8 cellular contexts compared by ENCODE assay signal in the genomic region with DNA sequence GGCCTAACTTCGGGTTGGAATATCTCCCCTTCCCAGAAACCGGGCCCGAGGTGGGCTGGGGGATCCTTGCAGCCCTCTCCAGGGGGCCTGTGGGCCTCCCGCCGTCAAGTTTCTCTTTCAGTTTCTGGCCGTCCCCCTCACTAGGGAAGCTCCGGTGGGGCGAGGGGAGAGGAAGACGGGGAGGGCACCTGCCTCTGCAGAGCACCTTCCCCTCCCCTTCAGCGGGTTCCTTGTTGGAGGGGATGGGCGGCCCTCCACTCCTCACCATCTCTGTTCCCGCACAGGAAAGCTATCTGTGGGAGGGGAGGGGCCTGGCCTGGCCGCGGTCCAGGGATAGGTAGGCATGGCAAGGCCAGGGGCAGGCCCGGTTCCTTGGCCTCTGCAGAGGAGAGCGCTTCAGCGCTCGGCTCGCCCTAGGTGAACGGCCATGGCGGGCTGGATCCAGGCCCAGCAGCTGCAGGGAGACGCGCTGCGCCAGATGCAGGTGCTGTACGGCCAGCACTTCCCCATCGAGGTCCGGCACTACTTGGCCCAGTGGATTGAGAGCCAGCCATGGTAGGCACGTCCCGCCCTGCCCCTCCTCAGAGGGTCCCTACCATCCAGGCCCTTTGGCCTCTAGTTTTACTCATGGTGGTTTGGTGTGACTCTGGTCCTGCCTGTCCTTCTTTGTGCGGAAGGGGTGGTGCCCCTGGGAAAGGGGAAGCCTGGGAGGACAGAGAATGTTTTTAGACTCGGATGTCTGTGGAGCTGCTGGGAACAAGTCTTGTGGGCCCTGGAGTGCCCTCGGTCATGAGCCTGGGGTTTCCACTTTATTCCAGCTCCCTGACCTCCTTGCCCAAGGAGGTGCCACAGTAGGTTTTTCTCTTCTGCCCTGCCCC. TPM values are rescaled to one million over a fixed set of nuclear protein-coding genes. Genes with fewer than 3 reads are reported as not detected.
DNase-seq lines count a peak whose midpoint lies in the region; ATAC-seq and TF ChIP-seq lines count a peak whose summit lies in the region.

No MANE protein-coding gene starts in this region.

- H3K27me3 Mint-ChIP-seq in progenitor cell of endocrine pancreas: peaks cover 54% of the 10 kb centered on the region

- peak overlapping the region; percentile 98 for H3K9ac ChIP-seq in Loucy (ENCODE audit: low read depth, low read length, poor library complexity, severe bottlenecking)

- H3K4me2 ChIP-seq in Loucy (ENCODE audit: low read depth, low read length, poor library complexity, severe bottlenecking): peak overlapping the region; percentile 98
- peak overlapping the region; percentile 86 for H3K4me2 ChIP-seq in hepatocyte

- H3K4me1 Mint-ChIP-seq in progenitor cell of endocrine pancreas (ENCODE audit: low read depth): peaks cover 1% of the 10 kb centered on the region

- H3F3A ChIP-seq in Loucy (ENCODE audit: low read depth): no peaks in the 10 kb centered on the region

- no peak for ATAC-seq in GM18519 (IDR thresholded peaks at IDR 0.05; ENCODE audit: low FRiP score, unreplicated experiment)
- no peak for ATAC-seq in GM21528 (IDR thresholded peaks at IDR 0.05; ENCODE audit: low FRiP score, unreplicated experiment)

- H3K4me1 ChIP-seq in Loucy (ENCODE audit: insufficient read depth, low read length, poor library complexity, severe bottlenecking) (peaks cover 53% of the 10 kb centered on the region), hepatocyte (ENCODE audit: insufficient read depth) (peaks cover 12% of the 10 kb centered on the region)

- H3K9me3 ChIP-seq in Loucy (ENCODE audit: insufficient read depth, low read depth, low read length) (no peaks in the 10 kb centered on the region), hepatocyte (ENCODE audit: low read depth) (no peaks in the 10 kb centered on the region)

- peaks cover 52% of the 10 kb centered on the region for H4K20me1 ChIP-seq in Loucy (ENCODE audit: insufficient read depth, low read length, poor library complexity, severe bottlenecking)
- H4K20me1 ChIP-seq in hepatocyte (ENCODE audit: insufficient read depth, poor library complexity, severe bottlenecking): no peaks in the 10 kb centered on the region

- H3K9me2 ChIP-seq in Loucy (replicated peaks; ENCODE audit: low read depth, low read length): no peaks in the 10 kb centered on the region
- no peaks in the 10 kb centered on the region for H3K9me2 ChIP-seq in hepatocyte (replicated peaks; ENCODE audit: insufficient read depth)

- H3K27me3 ChIP-seq in Loucy (ENCODE audit: insufficient read depth, low read length, poor library complexity, severe bottlenecking) (no peaks in the 10 kb centered on the region), hepatocyte (peaks cover 6% of the 10 kb centered on the region)

- H3K27ac ChIP-seq in hepatocyte: no peak overlapping the region

- no peak for TF ChIP-seq CTCF in Loucy (conservative IDR thresholded peaks at IDR 0.05; ENCODE audit: low read length)
- TF ChIP-seq CTCF in hepatocyte (IDR thresholded peaks at IDR 0.05; ENCODE audit: poor library complexity): no peak
- TF ChIP-seq CTCF in progenitor cell of endocrine pancreas (IDR thresholded peaks at IDR 0.05; ENCODE audit: unreplicated experiment): no peak

- H2AFZ ChIP-seq in Loucy (ENCODE audit: low read length) (no peak overlapping the region), hepatocyte (peak overlapping the region; percentile 76)

- H3K9me3 Mint-ChIP-seq in progenitor cell of endocrine pancreas (ENCODE audit: low read depth): no peaks in the 10 kb centered on the region

- H3K79me2 ChIP-seq in Loucy (ENCODE audit: insufficient read depth, low read length): peaks cover 98% of the 10 kb centered on the region
- H3K79me2 ChIP-seq in hepatocyte: no peaks in the 10 kb centered on the region

- peak; percentile 8 for DNase-seq in GF-D8 (lab: John Stamatoyannopoulos, UW)
- peak; percentile 46 for DNase-seq in activated T-helper 9 cell treated with anti-CD3 and anti-CD28 coated beads, Interleukin-2, amount 50 U/mL, for 16 hours (ENCODE audit: low read depth)
- DNase-seq in hepatocyte (ENCODE audit: low spot score): no peak
- peak; percentile 42 to 48 for DNase-seq in stimulated activated CD4-positive, alpha-beta T cell treated with anti-CD3 and anti-CD28 coated beads, Interleukin-12 subunit alpha, Interleukin-12 subunit beta, amount 100 ng/mL, for 24 hours (ENCODE audit: low read depth in 2 of 2)
- DNase-seq in progenitor cell of endocrine pancreas (ENCODE audit: low spot score, unreplicated experiment): no peak

- H3K4me3 Mint-ChIP-seq in progenitor cell of endocrine pancreas (ENCODE audit: low read depth): no peak overlapping the region

- no peak overlapping the region for H3K27ac Mint-ChIP-seq in progenitor cell of endocrine pancreas

- H3K36me3 Mint-ChIP-seq in progenitor cell of endocrine pancreas (ENCODE audit: insufficient read depth): no peaks in the 10 kb centered on the region

- WGBS in hepatocyte (ENCODE audit: low lambda C conversion rate, missing lambda C conversion rate): 83% methylated on average over 29 of the region's 32 CpGs

- H3K36me3 ChIP-seq in Loucy (ENCODE audit: insufficient read depth, low read length): peaks cover 26% of the 10 kb centered on the region
- no peaks in the 10 kb centered on the region for H3K36me3 ChIP-seq in hepatocyte (replicated peaks; ENCODE audit: insufficient read depth, low read depth)

- H3K4me3 ChIP-seq in Loucy (ENCODE audit: low read length, poor library complexity, severe bottlenecking) (peak overlapping the region; percentile 91), hepatocyte (no peak overlapping the region)

RNA-seq across cellular contexts. Expression of a gene that starts 0.9 kb away (rescaled TPM):
- 5.5 and 6.5 TPM in 2 replicates for total RNA-seq in hepatocyte
- 3.5 and 6.1 TPM in 2 replicates for polyA plus RNA-seq in hepatocyte
- 0.74 and 1.4 TPM in 2 replicates for total RNA-seq in progenitor cell of endocrine pancreas

RNA-seq across cellular contexts. Expression of a gene that starts 13.0 kb away (rescaled TPM):
- total RNA-seq in hepatocyte: 26.0 and 27.9 TPM in 2 replicates
- polyA plus RNA-seq in hepatocyte: 18.7 and 25.7 TPM in 2 replicates
- total RNA-seq in progenitor cell of endocrine pancreas: 43.3 and 46.8 TPM in 2 replicates

Comparison
In these comparisons a context has a peak if more than half of its experiments do, and no peak if none do; other contexts are left out.
1. DNase-seq: peak in GF-D8 (single experiment), activated T-helper 9 cell treated with anti-CD3 and anti-CD28 coated beads, Interleukin-2, amount 50 U/mL, for 16 hours (single experiment) and stimulated activated CD4-positive, alpha-beta T cell treated with anti-CD3 and anti-CD28 coated beads, Interleukin-12 subunit alpha, Interleukin-12 subunit beta, amount 100 ng/mL, for 24 hours (2 of 2); none in hepatocyte (single experiment) and progenitor cell of endocrine pancreas (single experiment).